Comparison of ENCODE assay signal across 8 cellular contexts in the genomic region with DNA sequence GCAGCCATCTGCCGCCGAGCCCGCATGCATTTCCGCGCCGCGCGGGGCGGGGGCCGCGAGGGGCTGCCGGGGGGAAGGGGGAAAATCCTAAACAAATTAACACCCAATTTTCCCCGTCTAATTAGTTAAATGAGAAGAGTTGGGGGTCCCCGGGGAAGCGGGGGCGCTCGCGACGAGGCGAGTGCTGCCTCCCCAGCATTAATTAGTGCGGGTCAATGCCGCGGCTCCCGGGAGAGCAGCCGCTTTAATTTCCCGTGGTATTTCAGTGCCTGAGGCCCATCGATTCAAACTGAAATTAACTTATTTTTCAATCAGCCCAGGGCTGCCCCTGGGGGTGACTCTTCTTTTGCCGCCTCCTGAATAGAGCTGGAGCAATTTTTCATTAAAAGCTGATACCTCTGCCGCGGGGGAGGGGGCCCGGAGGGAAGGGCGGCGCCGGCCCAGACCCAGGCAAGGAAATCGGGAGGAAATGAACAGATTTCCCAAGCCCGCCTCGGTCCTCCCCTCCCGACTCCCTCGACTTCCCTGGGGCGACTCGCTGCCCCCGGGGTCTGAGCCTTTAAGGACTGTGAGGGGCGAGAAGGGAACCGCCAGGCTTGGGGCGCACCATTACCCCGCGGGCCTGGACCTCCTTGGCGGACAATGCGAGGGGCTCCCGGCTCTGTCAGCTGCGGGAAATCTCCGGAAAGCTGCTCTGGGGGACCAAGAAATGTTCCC. TPM values are rescaled to one million over a fixed set of nuclear protein-coding genes. Genes with fewer than 3 reads are reported as not detected.
DNase-seq lines count a peak whose midpoint lies in the region; ATAC-seq and TF ChIP-seq lines count a peak whose summit lies in the region.

No MANE protein-coding gene starts in this region.

- no peak overlapping the region for H3K27ac Mint-ChIP-seq in progenitor cell of endocrine pancreas

- DNase-seq in SJSA1 (ENCODE audit: low read depth in 1 of 2, low spot score in 2 of 2) = no peak
- DNase-seq in fibroblast of pulmonary artery (ENCODE audit: low read depth) = no peak
- no peak for DNase-seq in progenitor cell of endocrine pancreas (ENCODE audit: low spot score, unreplicated experiment)
- DNase-seq in HuH-7 (ENCODE audit: low spot score) = no peak
- no peak for DNase-seq in HuH-7.5 (ENCODE audit: low spot score)

- peaks cover 20% of the 10 kb centered on the region for H3K27me3 ChIP-seq in SJSA1 (replicated peaks)

- no peaks in the 10 kb centered on the region for H3K36me3 Mint-ChIP-seq in progenitor cell of endocrine pancreas (ENCODE audit: insufficient read depth)

- H3K9ac ChIP-seq in ES-I3 (ENCODE audit: low read depth, low read length) = peak overlapping the region; percentile 70; the same call in 1 of the 2 replicates

- no peak for ATAC-seq in GM18511 (IDR thresholded peaks at IDR 0.05; ENCODE audit: unreplicated experiment)
- ATAC-seq in GM18907 (IDR thresholded peaks at IDR 0.05; ENCODE audit: unreplicated experiment) = no peak

- no peaks in the 10 kb centered on the region for H3K4me1 Mint-ChIP-seq in progenitor cell of endocrine pancreas (ENCODE audit: low read depth)

- no peaks in the 10 kb centered on the region for H3K36me3 ChIP-seq in ES-I3 (ENCODE audit: insufficient read depth, low read length)
- H3K36me3 ChIP-seq in SJSA1 = no peaks in the 10 kb centered on the region

- H3K9me3 ChIP-seq in ES-I3 (ENCODE audit: control insufficient read depth, insufficient read depth, low read length) (no peaks in the 10 kb centered on the region), SJSA1 (replicated peaks) (no peaks in the 10 kb centered on the region)

- H3K9me3 Mint-ChIP-seq in progenitor cell of endocrine pancreas (ENCODE audit: low read depth) = no peaks in the 10 kb centered on the region

- TF ChIP-seq CTCF in fibroblast of pulmonary artery (IDR thresholded peaks at IDR 0.05; ENCODE audit: low read length, missing control alignments) = no peak
- no peak for TF ChIP-seq CTCF in progenitor cell of endocrine pancreas (IDR thresholded peaks at IDR 0.05; ENCODE audit: unreplicated experiment)

- peaks cover 52% of the 10 kb centered on the region for H3K27me3 Mint-ChIP-seq in progenitor cell of endocrine pancreas

- H3K4me1 ChIP-seq in ES-I3 (ENCODE audit: insufficient read depth, low read length) (no peaks in the 10 kb centered on the region), SJSA1 (replicated peaks) (peaks cover 4% of the 10 kb centered on the region)

- no peak overlapping the region for H3K27ac ChIP-seq in SJSA1

- H3K4me3 Mint-ChIP-seq in progenitor cell of endocrine pancreas (ENCODE audit: low read depth) = peak overlapping the region; percentile 75

- H3K4me3 ChIP-seq in SJSA1 (peak overlapping the region; percentile 35), fibroblast of pulmonary artery (replicated peaks; ENCODE audit: low read depth, low read length) (peak overlapping the region; percentile 64)

RNA-seq across cellular contexts. Expression of gene VSX2, which starts 18.9 kb away (rescaled TPM):
- total RNA-seq in SJSA1 (2014; rRNA removed; shearing (Covaris generic)) = not detected in 2 replicates
- not detected in 2 replicates for total RNA-seq in progenitor cell of endocrine pancreas

RNA-seq across cellular contexts. Expression of gene ABCD4, which starts 44.6 kb away (rescaled TPM):
- 11.1 and 12.3 TPM in 2 replicates for total RNA-seq in SJSA1 (2014; rRNA removed; shearing (Covaris generic))
- 155 and 158 TPM in 2 replicates for total RNA-seq in progenitor cell of endocrine pancreas

Comparison
In these comparisons a context has a peak if more than half of its experiments do, and no peak if none do; other contexts are left out.
1. RNA of gene ABCD4, which starts 44.6 kb away (total RNA-seq): 155 to 158 TPM in progenitor cell of endocrine pancreas; 11.1 to 12.3 TPM in SJSA1; every median in the first group is over 10 times any median in the second.